ENCODE assay signal across 11 cellular contexts in the genomic region with DNA sequence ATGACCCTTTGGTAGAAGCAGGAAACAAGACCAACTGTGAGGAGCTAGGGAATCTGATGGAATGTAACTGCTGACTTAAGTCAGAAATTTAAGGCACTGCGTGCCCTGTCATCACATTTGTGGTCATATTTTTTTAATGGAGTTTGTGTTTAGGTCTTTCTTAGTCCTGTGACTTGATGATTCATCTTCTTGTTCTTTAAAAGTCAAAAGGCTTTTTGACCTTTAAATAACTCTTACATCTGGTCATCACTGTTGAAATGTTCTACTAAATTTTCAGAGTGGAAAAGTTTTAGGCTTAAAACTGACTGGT. TPM values are rescaled to one million over a fixed set of nuclear protein-coding genes. Genes with fewer than 3 reads are reported as not detected.
DNase-seq lines count a peak whose midpoint lies in the region; ATAC-seq and TF ChIP-seq lines count a peak whose summit lies in the region.
"Had no signal": no experiment of that assay in that cellular context is flagged by ENCODE, and none has a peak within 500 bp of the region (broad histone marks: within the 10 kb centered on the region; RNA-seq: fewer than 3 reads in every experiment).

No MANE protein-coding gene starts in this region.

- TF ChIP-seq POLR2A in IMR-90 (IDR thresholded peaks at IDR 0.05; ENCODE audit: low read depth, low read length): no peak

- peaks cover 40% of the 10 kb centered on the region for H3K36me3 Mint-ChIP-seq in T-helper 2 cell treated with Interferon-gamma antibody and Interleukin-4, amounts not matched to agents 5 μg/mL and 100 μg/mL, for 36 hours (ENCODE audit: low read depth)

- BruUV-seq in IMR-90 (replicated peaks; lab: Mats Ljungman, UMichigan): no TSS peak

- H3K4ac ChIP-seq in IMR-90 (ENCODE audit: low read depth, low read length): peak overlapping the region; percentile 94; the same call in 1 of the 2 replicates

- no peaks in the 10 kb centered on the region for H3K27me3 ChIP-seq in IMR-90 (ENCODE audit: control insufficient read depth, insufficient read depth, low read length)

- POLR2A ChIA-PET in IMR-90 (lab: Charles Lee; ENCODE audit: unreplicated experiment) (interaction anchor here (0.6 kb wide), 1 partner anchor 59 kb away, joined by 3 read pairs; no protein-coding TSS in a partner anchor), GM10248 (lab: Yijun Ruan, JAX) (no interaction called here)

- H2BK15ac ChIP-seq in IMR-90 (ENCODE audit: low read depth, low read length): no peak overlapping the region

- in situ Hi-C loops in IMR-90 (cut with MboI; ENCODE audit: low sequenced_read_pairs): no loop called here

- no peak overlapping the region for H3K18ac ChIP-seq in IMR-90 (ENCODE audit: low read depth, low read length)

- H2BK120ac ChIP-seq in IMR-90 (ENCODE audit: low read depth, low read length): peak overlapping the region; percentile 100; the same call in 1 of the 2 replicates

- H3K9me3 Mint-ChIP-seq in T-helper 2 cell treated with Interferon-gamma antibody and Interleukin-4, amounts not matched to agents 5 μg/mL and 100 μg/mL, for 36 hours: no peaks in the 10 kb centered on the region

- TF ChIP-seq CTCF in IMR-90 (conservative IDR thresholded peaks at IDR 0.05; ENCODE audit: low read depth, low read length) (no peak), mucosa of descending colon (IDR thresholded peaks at IDR 0.05) (no peak), GM10248 (IDR thresholded peaks at IDR 0.05; ENCODE audit: control extremely low read depth, extremely low read depth, low read depth, missing control alignments) (no peak)

- no peak overlapping the region for H3K4me2 ChIP-seq in IMR-90 (ENCODE audit: low read depth, low read length)

- no peak overlapping the region for H3K4me3 ChIP-seq in IMR-90 (ENCODE audit: insufficient read depth, low read depth, low read length)
- no peak overlapping the region for H3K4me3 ChIP-seq in mucosa of descending colon

- no peak overlapping the region for H3K9ac ChIP-seq in IMR-90 (ENCODE audit: low read depth, low read length)

- peak overlapping the region; percentile 100; the same call in 1 of the 2 replicates for H3K27ac ChIP-seq in IMR-90 (ENCODE audit: insufficient read depth, low read length)

- H3K4me1 Mint-ChIP-seq in T-helper 2 cell treated with Interferon-gamma antibody and Interleukin-4, amounts not matched to agents 5 μg/mL and 100 μg/mL, for 36 hours (ENCODE audit: low read depth): peaks cover 5% of the 10 kb centered on the region

- H4K20me1 ChIP-seq in IMR-90 (ENCODE audit: insufficient read depth, low read length): no peaks in the 10 kb centered on the region

- H3K9me1 ChIP-seq in IMR-90 (ENCODE audit: insufficient read depth, low read length): peaks cover 6% of the 10 kb centered on the region

- H3K56ac ChIP-seq in IMR-90 (ENCODE audit: extremely low read depth, insufficient read depth, low read length): peak overlapping the region; percentile 95; the same call in 1 of the 2 replicates

- intact Hi-C loops in IMR-90 (cut with micrococcal nuclease) (loop anchor here (2.0 to 5.0 kb wide), 2 partner anchors 50 to 61 kb away; no protein-coding TSS in a partner anchor), mucosa of descending colon (cut with DNase I, micrococcal nuclease) (no loop called here)

- H2BK20ac ChIP-seq in IMR-90 (ENCODE audit: low read depth, low read length): no peak overlapping the region

- peak; percentile 17; the same call in 1 of the 2 replicates for TF ChIP-seq RAD21 in IMR-90 (IDR thresholded peaks at IDR 0.05; ENCODE audit: low read length)

- H4K8ac ChIP-seq in IMR-90 (ENCODE audit: low read depth in 2 of 2, low read length in 2 of 2): no peak overlapping the region; a peak in 1 of 4 replicates

- H3K36me3 ChIP-seq in IMR-90 (ENCODE audit: control insufficient read depth, insufficient read depth, low read length) (peaks cover 3% of the 10 kb centered on the region), mucosa of descending colon (ENCODE audit: low read depth) (no peaks in the 10 kb centered on the region)

- dilution Hi-C loops in IMR-90 (cut with HindIII; ENCODE audit: low sequenced_read_pairs, unreplicated experiment): no loop called here

- H4K91ac ChIP-seq in IMR-90 (ENCODE audit: insufficient read depth, low read depth, low read length): no peak overlapping the region

- H3K4me1 ChIP-seq in IMR-90 (ENCODE audit: control insufficient read depth, insufficient read depth, low read length) (peaks cover 23% of the 10 kb centered on the region), mucosa of descending colon (ENCODE audit: low read depth) (no peaks in the 10 kb centered on the region)

- peak overlapping the region; percentile 100 for H2BK5ac ChIP-seq in IMR-90 (ENCODE audit: low read depth, low read length, poor library complexity, severe bottlenecking)

- H3K9me3 ChIP-seq in IMR-90 (ENCODE audit: control insufficient read depth, insufficient read depth, low read length) (no peaks in the 10 kb centered on the region), mucosa of descending colon (no peaks in the 10 kb centered on the region)

- H4K5ac ChIP-seq in IMR-90 (ENCODE audit: low read depth, low read length): no peak overlapping the region

- ATAC-seq in IMR-90 (ENCODE audit: low read depth) (peak; percentile 89), mucosa of descending colon (peak; percentile 42)

- H3K23ac ChIP-seq in IMR-90 (ENCODE audit: low read depth, low read length): no peak overlapping the region

- DNase-seq in A172 (ENCODE audit: low spot score) (peak; percentile 99), IMR-90 (peak; percentile 99), cerebellar cortex (ENCODE audit: low spot score) (peak; percentile 80), mucosa of descending colon (no peak), HuH-7.5 (ENCODE audit: low spot score) (no peak), GM10248 (ENCODE audit: extremely low spot score) (no peak), retina (no peak)
- DNase-seq in T-helper 2 cell treated with Interferon-gamma antibody and Interleukin-4, amounts not matched to agents 5 μg/mL and 100 μg/mL, for 36 hours (ENCODE audit: low spot score): no peak
- DNase-seq: activated naive CD4-positive, alpha-beta T cell had no signal

- no peak overlapping the region for H3K14ac ChIP-seq in IMR-90 (replicated peaks; ENCODE audit: low read depth, low read length)

- H2AK5ac ChIP-seq in IMR-90 (ENCODE audit: low read depth, low read length): no peak overlapping the region

- no CpG with 5 or more reads among the region's 1 CpG for WGBS in IMR-90 (ENCODE audit: extremely low coverage in 2 of 2, insufficient read length in 1 of 2), 2 experiments

- H3K79me1 ChIP-seq in IMR-90 (ENCODE audit: low read depth in 1 of 2, low read length in 2 of 2): peaks cover 12 to 46% of the 10 kb centered on the region in 2 experiments

- H3K27me3 Mint-ChIP-seq in T-helper 2 cell treated with Interferon-gamma antibody and Interleukin-4, amounts not matched to agents 5 μg/mL and 100 μg/mL, for 36 hours (ENCODE audit: low read depth): no peaks in the 10 kb centered on the region

- H2AFZ ChIP-seq in IMR-90 (replicated peaks; ENCODE audit: low read length, poor library complexity): no peak overlapping the region

- no peak overlapping the region for H2AK9ac ChIP-seq in IMR-90 (replicated peaks; ENCODE audit: low read depth, low read length, poor library complexity)

- no peak overlapping the region for H3K27ac Mint-ChIP-seq in T-helper 2 cell treated with Interferon-gamma antibody and Interleukin-4, amounts not matched to agents 5 μg/mL and 100 μg/mL, for 36 hours

- CTCF ChIA-PET in IMR-90 (lab: Yijun Ruan, JAX): no interaction called here
- CTCF ChIA-PET in GM10248 (lab: Yijun Ruan, JAX): interaction anchor here (0.8 to 1.1 kb wide), 3 partner anchors 11 to 15 kb away, joined by 3 read pairs; no protein-coding TSS in a partner anchor

- no peak overlapping the region for H3K4me3 Mint-ChIP-seq in T-helper 2 cell treated with Interferon-gamma antibody and Interleukin-4, amounts not matched to agents 5 μg/mL and 100 μg/mL, for 36 hours

TF ChIP-seq in IMR-90, 13 proteins besides CTCF, POLR2A, EP300 and RAD21 (continues in another document):
- TF ChIP-seq MAZ (IDR thresholded peaks at IDR 0.05; ENCODE audit: borderline replicate concordance, low read depth, low read length) (no peak), MXI1 (IDR thresholded peaks at IDR 0.05; ENCODE audit: borderline replicate concordance, low read depth, low read length) (no peak), CEBPB (IDR thresholded peaks at IDR 0.05; ENCODE audit: low read depth, low read length) (0 out of 2 replicates have a peak, but pooled peaks have one; percentile 0), RCOR1 (IDR thresholded peaks at IDR 0.05; ENCODE audit: insufficient replicate concordance, low read length) (peak; percentile 22), RFX5 (IDR thresholded peaks at IDR 0.05; ENCODE audit: low read depth, low read length) (no peak), FOS (IDR thresholded peaks at IDR 0.05; ENCODE audit: low read depth, low read length) (peak; percentile 86; the same call in 1 of the 2 replicates), NFE2L2 (IDR thresholded peaks at IDR 0.05; ENCODE audit: low read depth, low read length) (0 out of 2 replicates have a peak, but pooled peaks have one; percentile 3), SMC3 (IDR thresholded peaks at IDR 0.05; ENCODE audit: low read depth, low read length) (no peak), MAFK (IDR thresholded peaks at IDR 0.05; ENCODE audit: low read depth, low read length) (peak; percentile 91), CHD1 (IDR thresholded peaks at IDR 0.05; ENCODE audit: low read depth, low read length) (no peak), BHLHE40 (IDR thresholded peaks at IDR 0.05; ENCODE audit: low read depth, low read length) (peak; percentile 71)

RNA-seq across cellular contexts. Expression of gene ARMC9, which starts 36.4 kb away (rescaled TPM):
- total RNA-seq in A172 (2014; rRNA removed; shearing (Covaris generic)): 56.5 and 69.8 TPM in 2 replicates
- total RNA-seq in IMR-90 (2012; rRNA removed) (39.4 and 46.6 TPM in 2 replicates), mucosa of descending colon (10 to 100 TPM; 10.9 to 32.2 (median 11.9) TPM)
- 33.6 and 36.0 TPM in 2 replicates for polyA plus RNA-seq in IMR-90 (2012; rRNA removed)
- polyA plus RNA-seq in IMR-90 (2012; cell fraction: cytosol; rRNA removed): 29.9 and 42.2 TPM in 2 replicates
- polyA plus RNA-seq in IMR-90 (2012; cell fraction: nucleus; rRNA removed; ENCODE audit: low replicate concordance): 46.6 and 56.9 TPM in 2 replicates

RNA-seq across cellular contexts. Expression of gene HTR2B, which starts 37.1 kb away (rescaled TPM):
- 0.07 TPM in 1 of 2 replicates, not detected in the other for total RNA-seq in A172 (2014; rRNA removed; shearing (Covaris generic))
- 0.56 and 0.72 TPM in 2 replicates for total RNA-seq in IMR-90 (2012; rRNA removed)
- polyA plus RNA-seq in IMR-90 (2012; rRNA removed): 0.23 and 0.26 TPM in 2 replicates
- 0.02 and 0.11 TPM in 2 replicates for polyA plus RNA-seq in IMR-90 (2012; cell fraction: cytosol; rRNA removed)
- 0.16 TPM in 1 of 2 replicates, not detected in the other for polyA plus RNA-seq in IMR-90 (2012; cell fraction: nucleus; rRNA removed; ENCODE audit: low replicate concordance)
- 1 to 10 TPM in 1 of 3 donors, under 1 TPM in 2; 0.17 to 4.1 (median 0.22) TPM for total RNA-seq in mucosa of descending colon
- total RNA-seq: Daoy had no signal
- polyA plus RNA-seq: neural cell had no signal

Comparison
In these comparisons a context has a peak if more than half of its experiments do, and no peak if none do; other contexts are left out.
1. DNase-seq: peak in A172 (single experiment), IMR-90 (single experiment) and cerebellar cortex (single experiment); none in mucosa of descending colon (0 of 3), HuH-7.5 (single experiment), GM10248 (single experiment), retina (single experiment) and T-helper 2 cell treated with Interferon-gamma antibody and Interleukin-4, amounts not matched to agents 5 μg/mL and 100 μg/mL, for 36 hours (single experiment).